8 cellular contexts compared by ENCODE assay signal in the genomic region with DNA sequence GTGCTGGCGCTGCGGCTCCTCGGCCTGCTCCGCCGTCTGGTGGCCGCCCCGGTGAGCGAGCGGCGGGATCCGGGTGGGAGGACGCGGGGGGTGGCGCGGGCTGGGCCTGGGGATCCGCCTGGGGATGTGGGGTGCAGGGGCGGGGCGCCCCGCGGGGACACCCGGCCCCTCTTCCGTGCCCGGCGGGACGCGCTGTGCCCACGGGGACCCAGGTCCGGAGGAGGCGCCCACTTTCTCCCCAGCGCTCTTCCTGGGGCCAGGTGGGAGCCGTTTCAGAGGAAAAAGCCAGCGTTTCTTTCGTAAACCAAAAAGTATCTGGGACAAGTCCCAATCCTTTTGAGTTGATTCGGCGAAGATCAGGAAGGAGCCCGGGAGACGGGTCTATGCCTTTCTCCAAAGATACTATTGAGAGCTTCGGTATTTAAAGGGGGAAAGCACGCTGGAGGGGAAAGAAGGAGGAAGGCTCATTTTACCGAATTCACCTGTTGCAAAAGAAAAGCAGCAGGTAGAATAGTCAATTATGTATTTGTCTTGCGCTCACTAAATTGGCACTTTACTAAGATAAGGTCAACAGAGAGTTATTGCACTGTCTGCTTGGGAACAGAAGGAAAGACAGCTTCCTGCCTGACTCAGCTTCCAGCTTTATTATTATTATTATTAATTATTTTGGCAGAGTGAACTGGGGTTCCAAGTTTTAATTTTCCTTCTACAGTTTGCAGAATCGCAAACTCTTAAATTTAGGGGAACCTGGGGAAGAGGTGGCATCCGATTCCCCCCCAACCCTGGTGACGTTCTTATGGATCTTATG.
DNase-seq lines count a peak whose midpoint lies in the region; ATAC-seq, FAIRE-seq and TF ChIP-seq lines count a peak whose summit lies in the region.

No MANE protein-coding gene starts in this region.

- intact Hi-C loops in right lobe of liver (cut with DNase I) (no loop called here), upper lobe of right lung (cut with DNase I) (no loop called here)

- H3K36me3 ChIP-seq in right lobe of liver (no peaks in the 10 kb centered on the region), upper lobe of right lung (peaks cover 3% of the 10 kb centered on the region)

- H3K27ac ChIP-seq in right lobe of liver (peak overlapping the region; percentile 21 to 79 (median 41)), upper lobe of right lung (peak overlapping the region; percentile 82)

- under 1% methylated on average over 11 of the region's 44 CpGs for WGBS in right lobe of liver (ENCODE audit: insufficient coverage, low coverage, low lambda C conversion rate, missing lambda C conversion rate)

- TF ChIP-seq POLR2A in right lobe of liver (IDR thresholded peaks at IDR 0.05): no peak
- no peak for TF ChIP-seq POLR2A in H54 (IDR thresholded peaks at IDR 0.05; ENCODE audit: low read depth, low read length)

- ATAC-seq in HG03045 (IDR thresholded peaks at IDR 0.05; ENCODE audit: unreplicated experiment): peak; percentile 44
- no peak for ATAC-seq in activated naive CD8-positive, alpha-beta T cell treated with anti-CD3 and anti-CD28 coated beads, Interleukin-2, amount 50 U/mL, for 24 hours
- peak in 2 of 4 donors; percentile 6 to 9 for ATAC-seq in right lobe of liver
- ATAC-seq in upper lobe of right lung: no peak

- H3K27ac Mint-ChIP-seq in activated naive CD8-positive, alpha-beta T cell treated with anti-CD3 and anti-CD28 coated beads, Interleukin-2, amount 50 U/mL, for 24 hours: peak overlapping the region; percentile 73

- no peaks in the 10 kb centered on the region for H3K9me3 Mint-ChIP-seq in activated naive CD8-positive, alpha-beta T cell treated with anti-CD3 and anti-CD28 coated beads, Interleukin-2, amount 50 U/mL, for 24 hours

- H3K4me3 ChIP-seq in right lobe of liver (peak overlapping the region; percentile 76 to 88 (median 83)), upper lobe of right lung (peak overlapping the region; percentile 90)

- peaks cover 48% of the 10 kb centered on the region for H3K4me1 Mint-ChIP-seq in activated naive CD8-positive, alpha-beta T cell treated with anti-CD3 and anti-CD28 coated beads, Interleukin-2, amount 50 U/mL, for 24 hours

- H3K36me3 Mint-ChIP-seq in activated naive CD8-positive, alpha-beta T cell treated with anti-CD3 and anti-CD28 coated beads, Interleukin-2, amount 50 U/mL, for 24 hours (ENCODE audit: low read depth): peaks cover 34% of the 10 kb centered on the region

- no peaks in the 10 kb centered on the region for H3K27me3 ChIP-seq in right lobe of liver
- no peaks in the 10 kb centered on the region for H3K27me3 ChIP-seq in upper lobe of right lung

- H3K9me3 ChIP-seq in right lobe of liver (no peaks in the 10 kb centered on the region), upper lobe of right lung (no peaks in the 10 kb centered on the region)

- H3K27me3 Mint-ChIP-seq in activated naive CD8-positive, alpha-beta T cell treated with anti-CD3 and anti-CD28 coated beads, Interleukin-2, amount 50 U/mL, for 24 hours: no peaks in the 10 kb centered on the region

- H3K4me1 ChIP-seq in right lobe of liver: peaks cover 0 to 10% (median 0%) of the 10 kb centered on the region in 4 donors
- H3K4me1 ChIP-seq in upper lobe of right lung: peaks cover 22% of the 10 kb centered on the region

- no peak for DNase-seq in activated naive CD8-positive, alpha-beta T cell treated with anti-CD3 and anti-CD28 coated beads, Interleukin-2, amount 50 U/mL, for 24 hours
- DNase-seq in right lobe of liver (no peak), upper lobe of right lung (no peak), H54 (ENCODE audit: insufficient read length, low spot score) (no peak), HTR-8/SVneo (ENCODE audit: insufficient read length, low spot score) (no peak)
- no peak for DNase-seq in stimulated activated CD4-positive, alpha-beta T cell treated with anti-CD3 and anti-CD28 coated beads, Interleukin-2, amount 100 ng/mL, for 24 hours

- FAIRE-seq in H54 (lab: Jason Lieb, UNC): no peak
- FAIRE-seq in HTR-8/SVneo (lab: Jason Lieb, UNC): no peak

- TF ChIP-seq CTCF in GM12873 (IDR thresholded peaks at IDR 0.05; ENCODE audit: insufficient read depth, low read depth, low read length, missing control alignments) (peak; percentile 14), right lobe of liver (IDR thresholded peaks at IDR 0.05) (no peak), upper lobe of right lung (IDR thresholded peaks at IDR 0.05) (no peak)

- H3K4me3 Mint-ChIP-seq in activated naive CD8-positive, alpha-beta T cell treated with anti-CD3 and anti-CD28 coated beads, Interleukin-2, amount 50 U/mL, for 24 hours: peak overlapping the region; percentile 90
